Comparison of ENCODE assay signal across 29 cellular contexts in genomic region chr10:60341969-60342368, GRCh38.
"Had no signal": no experiment of that assay in that cellular context is flagged by ENCODE, and none has a peak within 500 bp of the region (broad histone marks: within the 10 kb centered on the region; RNA-seq: fewer than 3 reads in every experiment).

No MANE protein-coding gene starts in this region.

- H3K4me3 ChIP-seq: adrenal gland, body of pancreas, esophagus squamous epithelium, gastrocnemius medialis, heart left ventricle had no signal

- ATAC-seq: activated CD4-positive, alpha-beta T cell treated with anti-CD3 and anti-CD28 coated beads for 36 hours; activated CD8-positive, alpha-beta memory T cell treated with anti-CD3 and anti-CD28 coated beads, Interleukin-2, amount 10 ng/mL, durations not matched to agents 7 days and 5 days; activated CD8-positive, alpha-beta T cell treated with anti-CD3 and anti-CD28 coated beads, Interleukin-2, amount 10 ng/mL, durations not matched to agents 7 days and 5 days; activated naive CD8-positive, alpha-beta T cell treated with anti-CD3 and anti-CD28 coated beads, Interleukin-2, amount 50 U/mL, for 24 hours; body of pancreas; gastrocnemius medialis; heart left ventricle had no signal

- H3K27ac ChIP-seq: adrenal gland, body of pancreas, epithelial cell of prostate, esophagus squamous epithelium, gastrocnemius medialis, heart left ventricle had no signal

- H3K4me1 ChIP-seq: adrenal gland, esophagus squamous epithelium, gastrocnemius medialis, heart left ventricle had no signal

- H3K9me3 ChIP-seq: adrenal gland, body of pancreas, esophagus squamous epithelium, gastrocnemius medialis, heart left ventricle had no signal

- DNase-seq: activated CD4-positive, alpha-beta memory T cell treated with anti-CD3 and anti-CD28 coated beads for 36 hours; activated CD4-positive, alpha-beta T cell treated with anti-CD3 and anti-CD28 coated beads for 36 hours; activated CD4-positive, alpha-beta T cell treated with anti-CD3 and anti-CD28 coated beads, Interleukin-2, amount 10 ng/mL, durations not matched to agents 24 days and 14 days; activated CD4-positive, CD25-positive, alpha-beta regulatory T cell; activated CD4-positive, CD25-positive, alpha-beta regulatory T cell treated with anti-CD3 and anti-CD28 coated beads, Interleukin-2, amount 50 U/mL, for 72 hours; activated CD8-positive, alpha-beta memory T cell treated with anti-CD3 and anti-CD28 coated beads, Interleukin-2, amount 10 ng/mL, durations not matched to agents 7 days and 5 days; activated CD8-positive, alpha-beta memory T cell treated with anti-CD3 and anti-CD28 coated beads, Interleukin-2, amount 50 U/mL, for 4 hours; activated CD8-positive, alpha-beta T cell treated with anti-CD3 and anti-CD28 coated beads, Interleukin-2, amount 10 ng/mL, durations not matched to agents 7 days and 5 days; activated effector memory CD4-positive, alpha-beta T cell treated with anti-CD3 and anti-CD28 coated beads, Interleukin-2, amount 50 U/mL, for 16 hours; activated naive CD4-positive, alpha-beta T cell treated with anti-CD3 and anti-CD28 coated beads for 36 hours; activated naive CD8-positive, alpha-beta T cell treated with anti-CD3 and anti-CD28 coated beads for 36 hours; activated naive CD8-positive, alpha-beta T cell treated with anti-CD3 and anti-CD28 coated beads, Interleukin-2, amount 50 U/mL, for 24 hours; activated T-cell treated with anti-CD3 and anti-CD28 coated beads, Interleukin-2, amount 50 U/mL, for 1 hour; activated T-cell treated with anti-CD3 and anti-CD28 coated beads, Interleukin-2, amount 50 U/mL, for 48 hours; adrenal gland; amygdala; aorta; body of pancreas; caudate nucleus; cortex of kidney; dermis blood vessel endothelial cell; effector CD8-positive, alpha-beta T cell; esophagus squamous epithelium; foreskin fibroblast; gastrocnemius medialis; glutamatergic neuron; heart left ventricle; T-helper 2 cell had no signal

- H3K27me3 ChIP-seq: adrenal gland, body of pancreas, esophagus squamous epithelium, gastrocnemius medialis, heart left ventricle had no signal

- H3K36me3 ChIP-seq: adrenal gland, esophagus squamous epithelium, gastrocnemius medialis, heart left ventricle had no signal
